ENCODE assay signal across 15 cellular contexts in the genomic region with DNA sequence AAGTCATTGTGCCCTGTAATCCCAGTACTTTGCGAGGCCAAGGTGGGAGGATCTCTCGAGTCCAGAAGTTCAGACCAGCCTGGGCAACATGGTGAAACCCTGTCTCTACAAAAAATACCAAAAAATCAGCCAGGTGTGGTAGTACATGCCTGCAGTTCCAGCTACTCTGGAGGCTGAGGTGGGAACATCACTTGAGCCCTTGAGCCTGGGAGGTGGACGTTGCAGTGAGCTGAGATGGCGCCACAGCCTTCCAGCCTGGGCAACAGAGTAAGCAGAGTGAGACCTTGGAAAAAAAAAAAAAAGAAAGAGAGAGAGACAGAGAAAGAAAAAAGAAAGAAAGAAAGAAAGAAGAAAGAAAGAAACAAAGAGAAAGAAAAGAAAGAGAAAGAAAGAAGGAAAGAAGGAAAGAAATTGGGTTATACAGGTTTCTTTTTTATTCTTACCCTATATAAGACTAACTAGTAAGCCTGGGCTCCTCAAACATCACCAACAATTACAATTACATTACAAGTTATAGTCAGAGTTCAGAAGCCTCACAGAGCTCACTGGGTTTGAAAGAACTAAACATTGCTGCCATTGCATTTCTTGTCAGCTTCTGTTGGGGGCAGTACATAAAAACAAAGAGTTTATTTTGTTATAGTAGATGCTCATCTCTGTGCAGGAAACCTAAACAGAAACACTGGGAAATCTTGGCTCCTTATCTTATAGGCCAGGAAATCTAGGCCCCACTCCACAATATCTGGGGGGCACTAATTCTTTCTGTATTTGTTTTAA. TPM values are rescaled to one million over a fixed set of nuclear protein-coding genes. Genes with fewer than 3 reads are reported as not detected.
A peak's percentile ranks its signal among the peaks of the same experiment; 100 is the strongest.
DNase-seq lines count a peak whose midpoint lies in the region; ATAC-seq and TF ChIP-seq lines count a peak whose summit lies in the region.
"Had no signal": no experiment of that assay in that cellular context is flagged by ENCODE, and none has a peak within 500 bp of the region (broad histone marks: within the 10 kb centered on the region; RNA-seq: fewer than 3 reads in every experiment).

No MANE protein-coding gene starts in this region.

- H3K27me3 ChIP-seq in OCI-LY1 (ENCODE audit: insufficient read depth, low read length) = no peaks in the 10 kb centered on the region
- H3K27me3 ChIP-seq: tibial artery had no signal

- peaks cover 45% of the 10 kb centered on the region for H3K4me1 Mint-ChIP-seq in dendritic cell treated with granulocyte-macrophage colony-stimulating factor and Interleukin-4, amounts not matched to agents 40 ng/mL and 50 ng/mL, for 4 days (ENCODE audit: low read depth)

- H3K4me1 ChIP-seq in OCI-LY1 (ENCODE audit: insufficient read depth, low read length, severe bottlenecking) = peaks cover 5% of the 10 kb centered on the region
- H3K4me1 ChIP-seq: lower lobe of right lung, tibial artery had no signal

- no peak overlapping the region for H3K4me3 Mint-ChIP-seq in dendritic cell treated with granulocyte-macrophage colony-stimulating factor and Interleukin-4, amounts not matched to agents 40 ng/mL and 50 ng/mL, for 4 days

- H3K4me2 ChIP-seq in OCI-LY1 (ENCODE audit: low read length) = no peak overlapping the region

- peaks cover 80% of the 10 kb centered on the region for H3K9me3 Mint-ChIP-seq in dendritic cell treated with granulocyte-macrophage colony-stimulating factor and Interleukin-4, amounts not matched to agents 40 ng/mL and 50 ng/mL, for 4 days

- H3K36me3 Mint-ChIP-seq in dendritic cell treated with granulocyte-macrophage colony-stimulating factor and Interleukin-4, amounts not matched to agents 40 ng/mL and 50 ng/mL, for 4 days (ENCODE audit: low read depth) = peaks cover 87% of the 10 kb centered on the region

- no peaks in the 10 kb centered on the region for H3K9me3 ChIP-seq in OCI-LY1 (ENCODE audit: low read length)
- H3K9me3 ChIP-seq: lower lobe of right lung, tibial artery had no signal

- no peak for ATAC-seq in sciatic nerve
- ATAC-seq: activated CD8-positive, alpha-beta T cell treated with anti-CD3 and anti-CD28 coated beads, Interleukin-2, amount 10 ng/mL, durations not matched to agents 7 days and 5 days; lower lobe of right lung had no signal

- H3K27me3 Mint-ChIP-seq in dendritic cell treated with granulocyte-macrophage colony-stimulating factor and Interleukin-4, amounts not matched to agents 40 ng/mL and 50 ng/mL, for 4 days = no peaks in the 10 kb centered on the region

- intact Hi-C loops in dendritic cell treated with granulocyte-macrophage colony-stimulating factor and Interleukin-4, amounts not matched to agents 40 ng/mL and 50 ng/mL, for 4 days (cut with micrococcal nuclease) = loop anchor here (10.0 kb wide), 2 partner anchors 67 to 167 kb away; no protein-coding TSS in a partner anchor
- intact Hi-C loops in sciatic nerve (cut with DNase I) = no loop called here

- peak overlapping the region; percentile 70 for H3K27ac Mint-ChIP-seq in dendritic cell treated with granulocyte-macrophage colony-stimulating factor and Interleukin-4, amounts not matched to agents 40 ng/mL and 50 ng/mL, for 4 days
- H3K27ac Mint-ChIP-seq: activated CD8-positive, alpha-beta T cell treated with anti-CD3 and anti-CD28 coated beads, Interleukin-2, amount 10 ng/mL, durations not matched to agents 7 days and 5 days had no signal

- no peak overlapping the region for H3K27ac ChIP-seq in OCI-LY1 (ENCODE audit: low read depth, low read length, poor library complexity, severe bottlenecking)
- H3K27ac ChIP-seq: tibial artery had no signal

- H3K4me3 ChIP-seq in OCI-LY1 (ENCODE audit: low read depth, low read length, poor library complexity, severe bottlenecking) = no peak overlapping the region
- H3K4me3 ChIP-seq: lower lobe of right lung, tibial artery had no signal

- H3K9ac ChIP-seq in OCI-LY1 (ENCODE audit: low read length) = no peak overlapping the region

- DNase-seq in HCEC 1CT (peak; percentile 13), pons (ENCODE audit: low spot score) (peak; percentile 31), C1 segment of cervical spinal cord (lab: John Stamatoyannopoulos, UW) (no peak), dermis blood vessel endothelial cell (no peak), sciatic nerve (ENCODE audit: low spot score) (no peak)
- DNase-seq: activated CD8-positive, alpha-beta T cell treated with anti-CD3 and anti-CD28 coated beads, Interleukin-2, amount 10 ng/mL, durations not matched to agents 7 days and 5 days; GOT3; IMR-90; lower lobe of right lung; NCI-H1694; Right ventricle myocardium superior; stimulated activated CD4-positive, alpha-beta T cell treated with anti-CD3 and anti-CD28 coated beads, Interleukin-2, amount 100 ng/mL, for 48 hours; tibial artery had no signal

- no peaks in the 10 kb centered on the region for H3F3A ChIP-seq in OCI-LY1 (ENCODE audit: insufficient read depth, low read length)

- H4K20me1 ChIP-seq in OCI-LY1 (ENCODE audit: insufficient read depth, low read length) = no peaks in the 10 kb centered on the region

- peak; percentile 16; the same call in 1 of the 2 replicates for TF ChIP-seq CTCF in OCI-LY1 (IDR thresholded peaks at IDR 0.05; ENCODE audit: low read length)

- H3K9me2 ChIP-seq in OCI-LY1 (ENCODE audit: low read depth, low read length) = no peaks in the 10 kb centered on the region

- no peaks in the 10 kb centered on the region for H3K36me3 ChIP-seq in OCI-LY1 (ENCODE audit: insufficient read depth, low read length)
- H3K36me3 ChIP-seq: lower lobe of right lung, tibial artery had no signal

- no peaks in the 10 kb centered on the region for H3K79me2 ChIP-seq in OCI-LY1 (ENCODE audit: insufficient read depth, low read length)

- no peak overlapping the region for H2AFZ ChIP-seq in OCI-LY1 (ENCODE audit: low read length)

RNA-seq across cellular contexts. Expression of a gene that starts 6.7 kb away (rescaled TPM):
- 3.2 and 3.3 TPM in 2 replicates for total RNA-seq in dermis blood vessel endothelial cell
- total RNA-seq in sciatic nerve = 118 TPM
- total RNA-seq: activated CD8-positive, alpha-beta T cell treated with anti-CD3 and anti-CD28 coated beads, Interleukin-2, amount 10 ng/mL, durations not matched to agents 7 days and 5 days had no signal

Comparison
In these comparisons a context has a peak if more than half of its experiments do, and no peak if none do; other contexts are left out.
1. DNase-seq: peak in HCEC 1CT (single experiment) and pons (single experiment); none in C1 segment of cervical spinal cord (0 of 14), dermis blood vessel endothelial cell (single experiment) and sciatic nerve (single experiment).
2. RNA of a gene that starts 6.7 kb away (total RNA-seq): 118 TPM in sciatic nerve (single experiment); 3.2 to 3.3 TPM in dermis blood vessel endothelial cell; every median in the first group is over 10 times any median in the second.